ENCODE assay signal across 8 cellular contexts in genomic region chr1:35718492-35719336, GRCh38. TPM values are rescaled to one million over a fixed set of nuclear protein-coding genes. Genes with fewer than 3 reads are reported as not detected.
DNase-seq lines count a peak whose midpoint lies in the region; ATAC-seq, FAIRE-seq and TF ChIP-seq lines count a peak whose summit lies in the region.

A gene with protein sequence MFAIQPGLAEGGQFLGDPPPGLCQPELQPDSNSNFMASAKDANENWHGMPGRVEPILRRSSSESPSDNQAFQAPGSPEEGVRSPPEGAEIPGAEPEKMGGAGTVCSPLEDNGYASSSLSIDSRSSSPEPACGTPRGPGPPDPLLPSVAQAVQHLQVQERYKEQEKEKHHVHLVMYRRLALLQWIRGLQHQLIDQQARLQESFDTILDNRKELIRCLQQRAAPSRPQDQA (minus strand): TSS chr1:35718884. CDS start chr1:35716321, 2,563 bp downstream.

- POLR2A ChIA-PET in A549 (lab: Yijun Ruan, JAX): interaction anchor here (1.1 kb wide), 1 partner anchor 9 kb away, joined by 3 read pairs; no protein-coding TSS in a partner anchor

- peaks cover 5% of the 10 kb centered on the region for H3K36me3 Mint-ChIP-seq in neural progenitor cell

- H3K36me3 ChIP-seq in SJCRH30 (peaks cover 8% of the 10 kb centered on the region; the same call in 1 of the 2 replicates), neural progenitor cell (no peaks in the 10 kb centered on the region)

- H3K4me1 ChIP-seq in A549 (peaks cover 17% of the 10 kb centered on the region), SJCRH30 (no peaks in the 10 kb centered on the region), neural progenitor cell (peaks cover 10% of the 10 kb centered on the region)

- peak within 1 kb of the TSS; percentile 92 to 97 for H3K27ac ChIP-seq in A549
- H3K27ac ChIP-seq in SJCRH30: peak within 1 kb of the TSS; percentile 55
- H3K27ac ChIP-seq in neural progenitor cell: no peak within 1 kb of the TSS

- H3K9me3 ChIP-seq in A549 (no peaks in the 10 kb centered on the region), SJCRH30 (replicated peaks) (no peaks in the 10 kb centered on the region), neural progenitor cell (ENCODE audit: low read depth) (no peaks in the 10 kb centered on the region)

- TF ChIP-seq RAD21 in A549 (conservative IDR thresholded peaks at IDR 0.05 in 1 of 2, IDR thresholded peaks at IDR 0.05 in 1 of 2): no peak

- peak within 1 kb of the TSS; percentile 81 for H3K4me3 ChIP-seq in A549
- H3K4me3 ChIP-seq in SJCRH30: peak within 1 kb of the TSS; percentile 63
- H3K4me3 ChIP-seq in foreskin fibroblast (ENCODE audit: low read depth in 1 of 2, low read length in 2 of 2): peak within 1 kb of the TSS; percentile 77 to 97
- peak within 1 kb of the TSS; percentile 64 for H3K4me3 ChIP-seq in neural progenitor cell

- TF ChIP-seq POLR2A in A549 (IDR thresholded peaks at IDR 0.05; ENCODE audit: low read length): peak; percentile 68

- peaks cover 4% of the 10 kb centered on the region for H3K79me2 ChIP-seq in neural progenitor cell (ENCODE audit: low read depth)

- TF ChIP-seq EP300 in A549 (IDR thresholded peaks at IDR 0.05): no peak

- H4K20me1 ChIP-seq in neural progenitor cell (ENCODE audit: low read depth): peaks cover 4% of the 10 kb centered on the region

- peaks cover 39% of the 10 kb centered on the region for H3F3A ChIP-seq in neural progenitor cell (ENCODE audit: low read depth)

- TF ChIP-seq CTCF in A549 (IDR thresholded peaks at IDR 0.05): no peak
- TF ChIP-seq CTCF in foreskin fibroblast (IDR thresholded peaks at IDR 0.05; ENCODE audit: low read depth, low read length): no peak
- no peak for TF ChIP-seq CTCF in neural progenitor cell (IDR thresholded peaks at IDR 0.05)

- FAIRE-seq in A549 (lab: Jason Lieb, UNC): no peak

- H3K27ac Mint-ChIP-seq in neural progenitor cell: no peak within 1 kb of the TSS

- H3K4me2 ChIP-seq in A549 (peak within 1 kb of the TSS; percentile 91), neural progenitor cell (peak within 1 kb of the TSS; percentile 90)

- peaks cover 8% of the 10 kb centered on the region for H3K27me3 Mint-ChIP-seq in neural progenitor cell (ENCODE audit: insufficient read depth, low read depth)

- peaks cover 5% of the 10 kb centered on the region for H3K4me1 Mint-ChIP-seq in neural progenitor cell

- H3K27me3 ChIP-seq in SJCRH30 (no peaks in the 10 kb centered on the region), neural progenitor cell (peaks cover 9% of the 10 kb centered on the region)

- ATAC-seq in A549 (peak; percentile 79 to 91), GM18511 (IDR thresholded peaks at IDR 0.05; ENCODE audit: unreplicated experiment) (peak; percentile 72), HG03520 (IDR thresholded peaks at IDR 0.05; ENCODE audit: unreplicated experiment) (peak; percentile 46)

- peak within 1 kb of the TSS; percentile 87 for H2AFZ ChIP-seq in neural progenitor cell (replicated peaks)

- no peak within 1 kb of the TSS for H3K9ac ChIP-seq in neural progenitor cell

- peak within 1 kb of the TSS; percentile 77 for H3K4me3 Mint-ChIP-seq in neural progenitor cell

- H3K9me3 Mint-ChIP-seq in neural progenitor cell: no peaks in the 10 kb centered on the region

- WGBS in A549 (ENCODE audit: missing lambda C conversion rate): 6% methylated on average over 41 of the region's 76 CpGs

- CTCF ChIA-PET in A549 (lab: Yijun Ruan, JAX): interaction anchor here (6.0 kb wide), 1 partner anchor 8 kb away, joined by 69 read pairs; no protein-coding TSS in a partner anchor

- peak; percentile 35 to 54 for DNase-seq in A549 (ENCODE audit: low read depth in 1 of 2, low spot score in 1 of 2)
- DNase-seq in SJCRH30: peak; percentile 58 to 61
- DNase-seq in activated gamma-delta T cell treated with Interleukin-2 at 50 U/mL for 16 hours: peak; percentile 68
- peak; percentile 78 to 93 for DNase-seq in foreskin fibroblast
- peak; percentile 72 for DNase-seq in neural progenitor cell (ENCODE audit: low spot score)
- DNase-seq in stromal cell of bone marrow (ENCODE audit: low read depth): peak; percentile 51

TF ChIP-seq in A549, 52 proteins besides CTCF, POLR2A, EP300 and RAD21 (continues in another document):
- TF ChIP-seq HOXA7 (CRISPR knock-in tag; IDR thresholded peaks at IDR 0.05) (no peak), PHF8 (IDR thresholded peaks at IDR 0.05; ENCODE audit: borderline replicate concordance, low read depth) (peak; percentile 87), FOSL2 (IDR thresholded peaks at IDR 0.05) (no peak), FOSL2 (CRISPR knock-in tag; IDR thresholded peaks at IDR 0.05) (peak; percentile 42; the same call in 1 of the 2 replicates), SREBF2 (IDR thresholded peaks at IDR 0.05) (no peak), TP53 (CRISPR knock-in tag; IDR thresholded peaks at IDR 0.05) (no peak), HEYL (CRISPR knock-in tag; IDR thresholded peaks at IDR 0.05) (no peak), CBX2 (IDR thresholded peaks at IDR 0.05; ENCODE audit: borderline replicate concordance, low read depth) (no peak), TFCP2L1 (CRISPR knock-in tag; IDR thresholded peaks at IDR 0.05) (peak; percentile 40; the same call in 1 of the 2 replicates), RCOR1 (IDR thresholded peaks at IDR 0.05; ENCODE audit: low read depth, low read length) (no peak), NFE2L2 (conservative IDR thresholded peaks at IDR 0.05; ENCODE audit: low read length) (no peak), GATA3 (IDR thresholded peaks at IDR 0.05; ENCODE audit: borderline replicate concordance) (no peak), MYC (IDR thresholded peaks at IDR 0.05; ENCODE audit: borderline replicate concordance, low read length) (0 out of 2 replicates have a peak, but pooled peaks have one; percentile 70), CHD4 (IDR thresholded peaks at IDR 0.05; ENCODE audit: borderline replicate concordance) (no peak), KDM5A (IDR thresholded peaks at IDR 0.05) (no peak), RFX5 (IDR thresholded peaks at IDR 0.05) (no peak), NPAS2 (CRISPR knock-in tag; IDR thresholded peaks at IDR 0.05; ENCODE audit: borderline replicate concordance) (no peak), MAZ (IDR thresholded peaks at IDR 0.05; ENCODE audit: borderline replicate concordance, low read depth, low read length) (no peak), SMC3 (IDR thresholded peaks at IDR 0.05) (no peak), BCL3 (IDR thresholded peaks at IDR 0.05) (0 out of 3 replicates have a peak, but pooled peaks have one; percentile 73), E2F6 (IDR thresholded peaks at IDR 0.05; ENCODE audit: borderline replicate concordance, low read depth) (peak; percentile 65; the same call in 1 of the 2 replicates), CEBPB (IDR thresholded peaks at IDR 0.05) (no peak), CHD2 (IDR thresholded peaks at IDR 0.05; ENCODE audit: low read length, partially characterized antibody) (no peak), USF2 (IDR thresholded peaks at IDR 0.05) (peak; percentile 40; the same call in 1 of the 2 replicates), HDAC2 (IDR thresholded peaks at IDR 0.05) (no peak)
- TF ChIP-seq, protein P1, sequence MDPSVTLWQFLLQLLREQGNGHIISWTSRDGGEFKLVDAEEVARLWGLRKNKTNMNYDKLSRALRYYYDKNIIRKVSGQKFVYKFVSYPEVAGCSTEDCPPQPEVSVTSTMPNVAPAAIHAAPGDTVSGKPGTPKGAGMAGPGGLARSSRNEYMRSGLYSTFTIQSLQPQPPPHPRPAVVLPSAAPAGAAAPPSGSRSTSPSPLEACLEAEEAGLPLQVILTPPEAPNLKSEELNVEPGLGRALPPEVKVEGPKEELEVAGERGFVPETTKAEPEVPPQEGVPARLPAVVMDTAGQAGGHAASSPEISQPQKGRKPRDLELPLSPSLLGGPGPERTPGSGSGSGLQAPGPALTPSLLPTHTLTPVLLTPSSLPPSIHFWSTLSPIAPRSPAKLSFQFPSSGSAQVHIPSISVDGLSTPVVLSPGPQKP (IDR thresholded peaks at IDR 0.05; ENCODE audit: low read depth, low read length): no peak

RNA-seq across cellular contexts. Expression of the gene that starts here (rescaled TPM):
- polyA plus RNA-seq in A549 (2011; rRNA removed) (12.0 and 12.1 TPM in 2 replicates), A549 (2017; fragmentation: RNase III; extraction: RNeasy Plus Mini Kit Qiagen cat#74134 plus additional on column Dnase treatment) (14.7 to 18.0 TPM (median 17.7 TPM) in 3 replicates)
- 7.8 and 9.2 TPM in 2 replicates for polyA plus RNA-seq in A549 (2012; cell fraction: cytosol; rRNA removed)
- 11.4 and 17.3 TPM in 2 replicates for polyA plus RNA-seq in A549 (2012; cell fraction: nucleus; rRNA removed)
- 11.4 and 11.6 TPM in 2 replicates for polyA minus RNA-seq in A549 (2011; rRNA and poly(A)+ RNA removed)
- total RNA-seq in SJCRH30 (2014; rRNA removed; shearing (Covaris generic)): 9.7 and 12.5 TPM in 2 replicates
- total RNA-seq in neural progenitor cell (ENCODE audit: low replicate concordance): 4.4 and 8.0 TPM in 2 replicates
